ENCODE assay signal across 8 cellular contexts in the genomic region with DNA sequence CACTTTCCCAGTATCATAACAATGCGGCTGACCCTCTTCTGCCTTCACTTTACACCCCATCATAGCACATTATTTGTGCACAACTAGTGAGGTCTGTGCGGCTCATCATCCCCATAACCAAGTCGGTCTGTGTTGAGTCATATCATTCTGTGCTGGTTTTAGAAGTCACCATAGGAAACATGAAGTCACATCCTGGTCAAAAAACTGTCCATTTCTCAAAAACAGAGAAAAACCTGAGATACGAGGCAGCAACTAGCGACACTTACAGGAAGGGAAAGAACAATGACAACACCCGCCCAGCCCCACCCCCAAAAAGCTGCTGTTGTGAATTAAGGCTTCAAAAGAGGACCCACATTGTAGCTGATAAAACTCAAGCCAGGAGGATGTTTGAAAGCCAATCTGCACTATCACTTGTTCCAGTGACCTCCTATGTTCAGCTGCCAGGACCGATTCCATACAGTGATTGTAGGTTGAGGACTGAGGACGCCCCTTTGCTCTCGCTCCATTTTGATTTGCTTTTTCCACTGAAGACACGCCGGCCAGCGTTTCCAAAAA.
A peak's percentile ranks its signal among the peaks of the same experiment; 100 is the strongest.
DNase-seq lines count a peak whose midpoint lies in the region; ATAC-seq and TF ChIP-seq lines count a peak whose summit lies in the region.

No MANE protein-coding gene starts in this region.

- CTCF ChIA-PET in Calu3 (lab: Charles Lee) = no interaction called here

- WGBS in gastroesophageal sphincter (ENCODE audit: low coverage in 1 of 2), 2 donors = 72 to 82% methylated on average over 10 to 12 of the region's 12 CpGs

- H3K27me3 Mint-ChIP-seq in Calu3 (ENCODE audit: unreplicated experiment) = no peaks in the 10 kb centered on the region

- H3K4me3 Mint-ChIP-seq in Calu3 (ENCODE audit: low read depth, unreplicated experiment) = no peak overlapping the region

- H3K4me1 Mint-ChIP-seq in Calu3 (ENCODE audit: low read depth, unreplicated experiment) = no peaks in the 10 kb centered on the region

- H3K9me3 Mint-ChIP-seq in Calu3 (ENCODE audit: low read depth, unreplicated experiment) = no peaks in the 10 kb centered on the region

- peak in 3 of 4 experiments; percentile 39 to 52 (median 39) for DNase-seq in activated CD4-positive, CD25-positive, alpha-beta regulatory T cell (lab: John Stamatoyannopoulos, UW)
- DNase-seq in NCI-H1417 (lab: John Stamatoyannopoulos, UW) (no peak), tibial artery (no peak), Calu3 (no peak), COR-L47 (lab: John Stamatoyannopoulos, UW) (no peak)

- peak overlapping the region in 3 of 4 donors; percentile 35 to 50 (median 48) for H3K27ac ChIP-seq in gastroesophageal sphincter
- no peak overlapping the region for H3K27ac ChIP-seq in tibial artery

- no peak overlapping the region for H3K27ac Mint-ChIP-seq in Calu3 (ENCODE audit: unreplicated experiment)

- H3K9me3 ChIP-seq in gastroesophageal sphincter = no peaks in the 10 kb centered on the region
- no peaks in the 10 kb centered on the region for H3K9me3 ChIP-seq in tibial artery

- H3K4me1 ChIP-seq in gastroesophageal sphincter = no peaks in the 10 kb centered on the region
- H3K4me1 ChIP-seq in tibial artery = no peaks in the 10 kb centered on the region

- intact Hi-C loops in tibial artery (cut with DNase I; ENCODE audit: low total_unique reads) = no loop called here
- intact Hi-C loops in Calu3 (cut with micrococcal nuclease; ENCODE audit: unreplicated experiment) = no loop called here

- TF ChIP-seq POLR2A in GM19099 (IDR thresholded peaks at IDR 0.05; ENCODE audit: extremely low read depth, insufficient read length, low read depth) = peak; percentile 37
- TF ChIP-seq POLR2A in gastroesophageal sphincter (IDR thresholded peaks at IDR 0.05) = no peak

- ATAC-seq in HG02885 (IDR thresholded peaks at IDR 0.05; ENCODE audit: poor library complexity, unreplicated experiment) = peak; percentile 96
- peak; percentile 31 for ATAC-seq in gastroesophageal sphincter

- TF ChIP-seq CTCF in gastroesophageal sphincter (IDR thresholded peaks at IDR 0.05) = no peak
- TF ChIP-seq CTCF in tibial artery (IDR thresholded peaks at IDR 0.05) = no peak
- TF ChIP-seq CTCF in Calu3 (IDR thresholded peaks at IDR 0.05; ENCODE audit: unreplicated experiment) = no peak

- H3K4me3 ChIP-seq in gastroesophageal sphincter (no peak overlapping the region), tibial artery (no peak overlapping the region)

- H3K36me3 ChIP-seq in gastroesophageal sphincter = peaks cover 0 to 46% of the 10 kb centered on the region in 2 donors
- H3K36me3 ChIP-seq in tibial artery = peaks cover 17 to 57% (median 31%) of the 10 kb centered on the region in 3 donors

- TF ChIP-seq EP300 in gastroesophageal sphincter (IDR thresholded peaks at IDR 0.05) = no peak

- H3K27me3 ChIP-seq in gastroesophageal sphincter (no peaks in the 10 kb centered on the region), tibial artery (no peaks in the 10 kb centered on the region)

- H3K36me3 Mint-ChIP-seq in Calu3 (ENCODE audit: insufficient read depth, unreplicated experiment) = peaks cover 9% of the 10 kb centered on the region

- no TSS peak for BruUV-seq in Calu3 (replicated peaks; lab: Mats Ljungman, UMichigan)

Comparison
In these comparisons a context has a peak if more than half of its experiments do, and no peak if none do; other contexts are left out.
1. DNase-seq: peak in activated CD4-positive, CD25-positive, alpha-beta regulatory T cell (3 of 4); none in NCI-H1417 (0 of 3), tibial artery (0 of 2), Calu3 (single experiment) and COR-L47 (single experiment).
2. H3K27ac ChIP-seq: peak in gastroesophageal sphincter (3 of 4); none in tibial artery (0 of 2).